Comparison of ENCODE assay signal across 8 cellular contexts in the genomic region with DNA sequence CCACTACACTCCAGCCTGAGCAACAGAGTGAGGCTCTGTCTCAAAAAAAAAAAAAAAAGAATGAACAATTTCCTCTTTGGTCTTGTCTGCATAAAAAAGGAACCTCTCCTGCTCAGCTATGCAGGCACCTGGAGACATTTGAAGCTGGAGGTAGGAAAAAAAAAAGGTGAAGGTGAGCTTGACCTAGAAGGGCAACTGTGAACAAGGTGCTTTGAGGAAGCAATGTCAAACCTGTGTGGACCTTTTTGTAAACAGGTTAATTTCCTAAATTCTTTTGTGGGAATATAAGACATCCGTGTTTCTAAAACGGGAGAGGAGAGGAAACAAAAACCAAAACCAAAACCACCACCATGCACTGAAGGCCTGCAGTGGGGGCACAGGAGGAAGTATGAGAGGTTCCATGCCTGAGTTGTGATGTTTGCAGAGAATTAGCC.
DNase-seq lines count a peak whose midpoint lies in the region; ATAC-seq and TF ChIP-seq lines count a peak whose summit lies in the region.

No MANE protein-coding gene starts in this region.

- peaks cover 74% of the 10 kb centered on the region for H3K4me1 Mint-ChIP-seq in activated CD8-positive, alpha-beta T cell treated with anti-CD3 and anti-CD28 coated beads for 36 hours (ENCODE audit: low read depth)

- intact Hi-C loops in activated CD8-positive, alpha-beta T cell treated with anti-CD3 and anti-CD28 coated beads for 36 hours (cut with micrococcal nuclease): no loop called here
- intact Hi-C loops in mucosa of descending colon (cut with DNase I, micrococcal nuclease): no loop called here

- H3K4me3 Mint-ChIP-seq in activated CD8-positive, alpha-beta T cell treated with anti-CD3 and anti-CD28 coated beads for 36 hours: peak overlapping the region; percentile 63

- H3K9ac ChIP-seq in BLaER1 treated with 17β-estradiol and CSF1 and Interleukin-3, amounts not matched to agents 10 nM and 100 nM: peak overlapping the region in 9 of 11 experiments; percentile 11 to 56 (median 45); a peak in 14 of 22 replicates

- peak; percentile 26 for DNase-seq in activated CD8-positive, alpha-beta T cell treated with anti-CD3 and anti-CD28 coated beads for 36 hours
- DNase-seq in mucosa of descending colon (no peak), NCI-H1105 treated with DMSO at 0.1 percent for 48 hours (lab: John Stamatoyannopoulos, UW) (no peak), HK-2 (ENCODE audit: unreplicated experiment) (no peak), hepatic stellate cell (ENCODE audit: low spot score) (no peak)

- H3K27me3 Mint-ChIP-seq in activated CD8-positive, alpha-beta T cell treated with anti-CD3 and anti-CD28 coated beads for 36 hours: no peaks in the 10 kb centered on the region

- H3K4me3 ChIP-seq in BLaER1 treated with 17β-estradiol and CSF1 and Interleukin-3, amounts not matched to agents 10 nM and 100 nM: peak overlapping the region in 9 of 10 experiments; percentile 9 to 53 (median 33); a peak in 14 of 20 replicates
- H3K4me3 ChIP-seq in mucosa of descending colon: no peak overlapping the region

- H3K36me3 ChIP-seq in BLaER1 treated with 17β-estradiol and CSF1 and Interleukin-3, amounts not matched to agents 10 nM and 100 nM: peaks cover 10 to 65% (median 33%) of the 10 kb centered on the region in 11 experiments
- no peaks in the 10 kb centered on the region for H3K36me3 ChIP-seq in mucosa of descending colon (ENCODE audit: low read depth)

- POLR2A ChIA-PET in activated CD8-positive, alpha-beta T cell treated with anti-CD3 and anti-CD28 coated beads for 36 hours (lab: Charles Lee): interaction anchor here (1.2 kb wide), 1 partner anchor 28 kb away, joined by 3 read pairs; no protein-coding TSS in a partner anchor

- H3K9me3 Mint-ChIP-seq in activated CD8-positive, alpha-beta T cell treated with anti-CD3 and anti-CD28 coated beads for 36 hours: peaks cover 3% of the 10 kb centered on the region

- H3K27ac ChIP-seq in BLaER1 treated with 17β-estradiol and CSF1 and Interleukin-3, amounts not matched to agents 10 nM and 100 nM: peak overlapping the region in 10 of 11 experiments; percentile 31 to 73 (median 58); a peak in 19 of 22 replicates

- H4K20me1 ChIP-seq in BLaER1 treated with 17β-estradiol and CSF1 and Interleukin-3, amounts not matched to agents 10 nM and 100 nM: peaks cover 70 to 100% (median 84%) of the 10 kb centered on the region in 11 experiments

- peak overlapping the region; percentile 76 to 92 (median 85) for H3K4me2 ChIP-seq in BLaER1 treated with 17β-estradiol and CSF1 and Interleukin-3, amounts not matched to agents 10 nM and 100 nM

- H3K9me3 ChIP-seq in BLaER1 treated with 17β-estradiol and CSF1 and Interleukin-3, amounts not matched to agents 10 nM and 100 nM (replicated peaks in 1 of 11): peaks cover 0 to 14% (median 0%) of the 10 kb centered on the region in 11 experiments; a peak in 4 of 22 replicates
- H3K9me3 ChIP-seq in mucosa of descending colon: no peaks in the 10 kb centered on the region

- H3K4me1 ChIP-seq in BLaER1 treated with 17β-estradiol and CSF1 and Interleukin-3, amounts not matched to agents 10 nM and 100 nM: peaks cover 56 to 77% (median 71%) of the 10 kb centered on the region in 10 experiments
- peaks cover 21% of the 10 kb centered on the region for H3K4me1 ChIP-seq in mucosa of descending colon (ENCODE audit: low read depth)

- CTCF ChIA-PET in activated CD8-positive, alpha-beta T cell treated with anti-CD3 and anti-CD28 coated beads for 36 hours (lab: Charles Lee): no interaction called here

- TF ChIP-seq CTCF in activated CD8-positive, alpha-beta T cell treated with anti-CD3 and anti-CD28 coated beads for 36 hours (IDR thresholded peaks at IDR 0.05): no peak
- TF ChIP-seq CTCF in mucosa of descending colon (IDR thresholded peaks at IDR 0.05): no peak

- no peaks in the 10 kb centered on the region for H3K27me3 ChIP-seq in BLaER1 treated with 17β-estradiol and CSF1 and Interleukin-3, amounts not matched to agents 10 nM and 100 nM

- ATAC-seq in HG02642 (IDR thresholded peaks at IDR 0.05; ENCODE audit: poor library complexity, unreplicated experiment): peak; percentile 52
- peak; percentile 34 for ATAC-seq in activated CD8-positive, alpha-beta T cell treated with anti-CD3 and anti-CD28 coated beads for 36 hours
- ATAC-seq in mucosa of descending colon: peak; percentile 72
- no peak for ATAC-seq in HG03175 (IDR thresholded peaks at IDR 0.05; ENCODE audit: unreplicated experiment)

- H3K36me3 Mint-ChIP-seq in activated CD8-positive, alpha-beta T cell treated with anti-CD3 and anti-CD28 coated beads for 36 hours (ENCODE audit: low read depth): peaks cover 16% of the 10 kb centered on the region

- H3K27ac Mint-ChIP-seq in activated CD8-positive, alpha-beta T cell treated with anti-CD3 and anti-CD28 coated beads for 36 hours: peak overlapping the region; percentile 81
